ENCODE assay signal across 19 cellular contexts in genomic region chr19:13040916-13041292, GRCh38. TPM values are rescaled to one million over a fixed set of nuclear protein-coding genes. Genes with fewer than 3 reads are reported as not detected.
DNase-seq lines count a peak whose midpoint lies in the region; ATAC-seq and TF ChIP-seq lines count a peak whose summit lies in the region.
"Had no signal": no experiment of that assay in that cellular context is flagged by ENCODE, and none has a peak within 500 bp of the region (broad histone marks: within the 10 kb centered on the region; RNA-seq: fewer than 3 reads in every experiment).

No MANE protein-coding gene starts in this region.

- peaks cover 4% of the 10 kb centered on the region for H3K36me3 ChIP-seq in lower lobe of right lung
- H3K36me3 ChIP-seq in stomach: no peaks in the 10 kb centered on the region
- no peaks in the 10 kb centered on the region for H3K36me3 ChIP-seq in Karpas-422 (ENCODE audit: insufficient read depth, low read length)
- H3K36me3 ChIP-seq: spleen, WERI-Rb-1 had no signal

- peaks cover 97% of the 10 kb centered on the region for H3K4me1 ChIP-seq in lower lobe of right lung
- H3K4me1 ChIP-seq in stomach: peaks cover 67 to 100% (median 85%) of the 10 kb centered on the region in 4 donors
- peaks cover 6% of the 10 kb centered on the region for H3K4me1 ChIP-seq in Karpas-422 (ENCODE audit: low read length)

- H3K79me2 ChIP-seq in Karpas-422 (ENCODE audit: low read length): no peaks in the 10 kb centered on the region

- TF ChIP-seq POLR2A in stomach (IDR thresholded peaks at IDR 0.05): no peak

- no peak overlapping the region for H3K4me2 ChIP-seq in Karpas-422 (ENCODE audit: low read depth, low read length, poor library complexity, severe bottlenecking)
- H3K4me2 ChIP-seq: GM23338 had no signal

- DNase-seq in lower lobe of right lung (no peak), stomach (no peak), NCI-H146 (lab: John Stamatoyannopoulos, UW) (no peak), NCI-H510A (lab: John Stamatoyannopoulos, UW) (no peak), Karpas-422 (no peak)
- DNase-seq: activated CD8-positive, alpha-beta T cell treated with anti-CD3 and anti-CD28 coated beads, Interleukin-2, amount 10 ng/mL, durations not matched to agents 7 days and 5 days; activated naive CD8-positive, alpha-beta T cell treated with anti-CD3 and anti-CD28 coated beads, Interleukin-2, amount 10 ng/mL, durations not matched to agents 7 days and 5 days; activated T-cell treated with anti-CD3 and anti-CD28 coated beads, Interleukin-2, amount 50 U/mL, for 72 hours; cerebellar nuclear complex; COR-L47; KG1; NCI-H1105; spleen; WERI-Rb-1 had no signal

- ATAC-seq in lower lobe of right lung: no peak
- no peak for ATAC-seq in GM21390 (IDR thresholded peaks at IDR 0.05; ENCODE audit: unreplicated experiment)
- ATAC-seq: activated CD8-positive, alpha-beta T cell treated with anti-CD3 and anti-CD28 coated beads, Interleukin-2, amount 10 ng/mL, durations not matched to agents 7 days and 5 days; activated T-cell treated with anti-CD3 and anti-CD28 coated beads, Interleukin-2, amount 50 U/mL, for 72 hours; GM23338; stimulated activated memory B cell treated with anti-CD40 and anti-IgM and Interleukin-4, amounts not matched to agents 10 μg/mL and 1 μg/mL and 100 μg/mL, for 72 hours had no signal

- H3K4me3 ChIP-seq in lower lobe of right lung: no peak overlapping the region
- H3K4me3 ChIP-seq in stomach: no peak overlapping the region
- H3K4me3 ChIP-seq in Karpas-422 (ENCODE audit: low read length): no peak overlapping the region
- H3K4me3 ChIP-seq: GM23338, spleen had no signal

- 38 to 55% (median 48%) methylated on average over 4 of the region's 4 CpGs for WGBS in stomach, 5 donors

- no peak for TF ChIP-seq EP300 in stomach (IDR thresholded peaks at IDR 0.05)

- peaks cover 92% of the 10 kb centered on the region for H3K27me3 Mint-ChIP-seq in brain
- H3K27me3 Mint-ChIP-seq: activated naive CD8-positive, alpha-beta T cell treated with anti-CD3 and anti-CD28 coated beads, Interleukin-2, amount 10 ng/mL, durations not matched to agents 7 days and 5 days had no signal

- H4K20me1 ChIP-seq in Karpas-422 (ENCODE audit: insufficient read depth, low read depth, low read length): no peaks in the 10 kb centered on the region

- intact Hi-C loops in lower lobe of right lung (cut with DNase I): no loop called here
- intact Hi-C loops in stomach (cut with DNase I; ENCODE audit: low total_unique reads): no loop called here

- H3K9ac ChIP-seq in Karpas-422 (ENCODE audit: low read length): no peak overlapping the region

- H3K9me3 Mint-ChIP-seq in brain: peaks cover 0 to 5% (median 0%) of the 10 kb centered on the region in 5 experiments
- H3K9me3 Mint-ChIP-seq: activated naive CD8-positive, alpha-beta T cell treated with anti-CD3 and anti-CD28 coated beads, Interleukin-2, amount 10 ng/mL, durations not matched to agents 7 days and 5 days; activated T-cell treated with anti-CD3 and anti-CD28 coated beads, Interleukin-2, amount 50 U/mL, for 72 hours; GM23338; stimulated activated memory B cell treated with anti-CD40 and anti-IgM and Interleukin-4, amounts not matched to agents 10 μg/mL and 1 μg/mL and 100 μg/mL, for 72 hours had no signal

- H3K9me2 ChIP-seq in Karpas-422 (replicated peaks; ENCODE audit: insufficient read depth, low read length): no peaks in the 10 kb centered on the region

- no peaks in the 10 kb centered on the region for H3K27me3 ChIP-seq in lower lobe of right lung (ENCODE audit: low read depth)
- H3K27me3 ChIP-seq in stomach: no peaks in the 10 kb centered on the region
- no peaks in the 10 kb centered on the region for H3K27me3 ChIP-seq in Karpas-422 (ENCODE audit: low read length)
- H3K27me3 ChIP-seq: spleen had no signal

- no peaks in the 10 kb centered on the region for H3K36me3 Mint-ChIP-seq in brain
- H3K36me3 Mint-ChIP-seq: activated naive CD8-positive, alpha-beta T cell treated with anti-CD3 and anti-CD28 coated beads, Interleukin-2, amount 10 ng/mL, durations not matched to agents 7 days and 5 days; stimulated activated memory B cell treated with anti-CD40 and anti-IgM and Interleukin-4, amounts not matched to agents 10 μg/mL and 1 μg/mL and 100 μg/mL, for 72 hours had no signal

- peak overlapping the region; percentile 4; the same call in 1 of the 2 replicates for H3K27ac ChIP-seq in C4-2B
- H3K27ac ChIP-seq in lower lobe of right lung: peak overlapping the region; percentile 65
- H3K27ac ChIP-seq in stomach: peak overlapping the region in 4 of 5 donors; percentile 6 to 88 (median 67)
- H3K27ac ChIP-seq in Karpas-422 (ENCODE audit: low read length): no peak overlapping the region
- H3K27ac ChIP-seq: WERI-Rb-1 had no signal

- H3K9me3 ChIP-seq in lower lobe of right lung: no peaks in the 10 kb centered on the region
- no peaks in the 10 kb centered on the region for H3K9me3 ChIP-seq in stomach
- no peaks in the 10 kb centered on the region for H3K9me3 ChIP-seq in Karpas-422 (ENCODE audit: low read length)
- H3K9me3 ChIP-seq: spleen had no signal

- H3K4me1 Mint-ChIP-seq in brain: peaks cover 70% of the 10 kb centered on the region

- TF ChIP-seq CTCF in C4-2B (conservative IDR thresholded peaks at IDR 0.05) (no peak), brain (conservative IDR thresholded peaks at IDR 0.05) (no peak), lower lobe of right lung (IDR thresholded peaks at IDR 0.05) (no peak), stomach (IDR thresholded peaks at IDR 0.05) (no peak)

- peak overlapping the region; percentile 22 to 93 (median 88) for H3K27ac Mint-ChIP-seq in brain
- H3K27ac Mint-ChIP-seq: activated CD8-positive, alpha-beta T cell treated with anti-CD3 and anti-CD28 coated beads, Interleukin-2, amount 10 ng/mL, durations not matched to agents 7 days and 5 days; activated naive CD8-positive, alpha-beta T cell treated with anti-CD3 and anti-CD28 coated beads, Interleukin-2, amount 10 ng/mL, durations not matched to agents 7 days and 5 days; activated T-cell treated with anti-CD3 and anti-CD28 coated beads, Interleukin-2, amount 50 U/mL, for 72 hours; GM23338; stimulated activated memory B cell treated with anti-CD40 and anti-IgM and Interleukin-4, amounts not matched to agents 10 μg/mL and 1 μg/mL and 100 μg/mL, for 72 hours had no signal

- no peak overlapping the region for H2AFZ ChIP-seq in Karpas-422 (ENCODE audit: low read length)
- H2AFZ ChIP-seq: GM23338 had no signal

- peak overlapping the region in 2 of 5 experiments; percentile 13 to 66 for H3K4me3 Mint-ChIP-seq in brain
- H3K4me3 Mint-ChIP-seq: activated CD8-positive, alpha-beta T cell treated with anti-CD3 and anti-CD28 coated beads, Interleukin-2, amount 10 ng/mL, durations not matched to agents 7 days and 5 days; activated naive CD8-positive, alpha-beta T cell treated with anti-CD3 and anti-CD28 coated beads, Interleukin-2, amount 10 ng/mL, durations not matched to agents 7 days and 5 days; activated T-cell treated with anti-CD3 and anti-CD28 coated beads, Interleukin-2, amount 50 U/mL, for 72 hours; GM23338; stimulated activated memory B cell treated with anti-CD40 and anti-IgM and Interleukin-4, amounts not matched to agents 10 μg/mL and 1 μg/mL and 100 μg/mL, for 72 hours had no signal

RNA-seq across cellular contexts. Expression of gene NFIX, which starts 45.6 kb away (rescaled TPM):
- 239 TPM for polyA plus RNA-seq in brain (ENCODE audit: insufficient read depth, low read depth, low replicate concordance)
- total RNA-seq in lower lobe of right lung: 146 TPM
- 100 to 1,000 TPM in 1 of 5 donors, 10 to 100 TPM in 4; 14.0 to 183 (median 63.3) TPM for total RNA-seq in stomach
- polyA plus RNA-seq in stomach: 10 to 100 TPM; 11.5 to 45.0 (median 30.2) TPM
- total RNA-seq in Karpas-422 (2014; rRNA removed; shearing (Covaris generic); ENCODE audit: low replicate concordance): 0.04 and 0.18 TPM in 2 replicates

Comparison
In these comparisons a context has a peak if more than half of its experiments do, and no peak if none do; other contexts are left out.
1. RNA of gene NFIX, which starts 45.6 kb away (total RNA-seq): 146 TPM in lower lobe of right lung (single experiment) and 14.0 to 183 TPM in stomach; 0.04 to 0.18 TPM in Karpas-422; every median in the first group is over 10 times any median in the second.